ENCODE assay signal across 1 cellular context in genomic region chr20:25390538-25391528, GRCh38.
TF ChIP-seq lines count a peak whose summit lies in the region.

TSS of gene ABHD12 (minus strand) at chr20:25390835. CDS start at chr20:25390703, 132 bp downstream.

TF ChIP-seq in K562, 482 proteins besides CTCF, POLR2A, EP300 and RAD21 (continued from another document):
- TF ChIP-seq THAP12 (CRISPR knock-in tag; IDR thresholded peaks at IDR 0.05) (peak; percentile 74), TBP (optimal IDR thresholded peaks at IDR 0.05; ENCODE audit: low read depth, low read length) (peak; percentile 62), ZBTB40 (IDR thresholded peaks at IDR 0.05) (peak; percentile 47; the same call in 1 of the 2 replicates), ZBTB40 (CRISPR knock-in tag; IDR thresholded peaks at IDR 0.05) (no peak), TBL1XR1 (IDR thresholded peaks at IDR 0.05; ENCODE audit: low read length in 2 of 2) (no peak), SMAD4 (CRISPR knock-in tag; conservative IDR thresholded peaks at IDR 0.05) (0 out of 2 replicates have a peak, but pooled peaks have one; percentile 49), FOXP1 (CRISPR knock-in tag; IDR thresholded peaks at IDR 0.05) (no peak), VEZF1 (CRISPR knock-in tag; IDR thresholded peaks at IDR 0.05) (peak; percentile 89), JUND (IDR thresholded peaks at IDR 0.05; ENCODE audit: borderline replicate concordance, low read depth, low read length) (peak; percentile 39; the same call in 1 of the 2 replicates), JUND (tag; IDR thresholded peaks at IDR 0.05; ENCODE audit: borderline replicate concordance, low read depth, low read length) (no peak; the same call in 2 of the 3 replicates), POLR2G (IDR thresholded peaks at IDR 0.05; ENCODE audit: low read depth, low read length) (peak; percentile 91), CXXC5 (CRISPR knock-in tag; IDR thresholded peaks at IDR 0.05) (peak; percentile 66; the same call in 1 of the 2 replicates), MAZ (CRISPR knock-in tag; conservative IDR thresholded peaks at IDR 0.05 in 1 of 2, IDR thresholded peaks at IDR 0.05 in 1 of 2) (0 out of 4 replicates have a peak, but pooled peaks of 1 of the 2 experiments have one; percentile 10), ZFP36 (IDR thresholded peaks at IDR 0.05; ENCODE audit: low read depth, low read length, partially characterized antibody) (no peak), TCFL5 (CRISPR knock-in tag; conservative IDR thresholded peaks at IDR 0.05) (no peak), CTBP1 (IDR thresholded peaks at IDR 0.05; ENCODE audit: borderline replicate concordance) (peak; percentile 43)
- TF ChIP-seq, protein P1, sequence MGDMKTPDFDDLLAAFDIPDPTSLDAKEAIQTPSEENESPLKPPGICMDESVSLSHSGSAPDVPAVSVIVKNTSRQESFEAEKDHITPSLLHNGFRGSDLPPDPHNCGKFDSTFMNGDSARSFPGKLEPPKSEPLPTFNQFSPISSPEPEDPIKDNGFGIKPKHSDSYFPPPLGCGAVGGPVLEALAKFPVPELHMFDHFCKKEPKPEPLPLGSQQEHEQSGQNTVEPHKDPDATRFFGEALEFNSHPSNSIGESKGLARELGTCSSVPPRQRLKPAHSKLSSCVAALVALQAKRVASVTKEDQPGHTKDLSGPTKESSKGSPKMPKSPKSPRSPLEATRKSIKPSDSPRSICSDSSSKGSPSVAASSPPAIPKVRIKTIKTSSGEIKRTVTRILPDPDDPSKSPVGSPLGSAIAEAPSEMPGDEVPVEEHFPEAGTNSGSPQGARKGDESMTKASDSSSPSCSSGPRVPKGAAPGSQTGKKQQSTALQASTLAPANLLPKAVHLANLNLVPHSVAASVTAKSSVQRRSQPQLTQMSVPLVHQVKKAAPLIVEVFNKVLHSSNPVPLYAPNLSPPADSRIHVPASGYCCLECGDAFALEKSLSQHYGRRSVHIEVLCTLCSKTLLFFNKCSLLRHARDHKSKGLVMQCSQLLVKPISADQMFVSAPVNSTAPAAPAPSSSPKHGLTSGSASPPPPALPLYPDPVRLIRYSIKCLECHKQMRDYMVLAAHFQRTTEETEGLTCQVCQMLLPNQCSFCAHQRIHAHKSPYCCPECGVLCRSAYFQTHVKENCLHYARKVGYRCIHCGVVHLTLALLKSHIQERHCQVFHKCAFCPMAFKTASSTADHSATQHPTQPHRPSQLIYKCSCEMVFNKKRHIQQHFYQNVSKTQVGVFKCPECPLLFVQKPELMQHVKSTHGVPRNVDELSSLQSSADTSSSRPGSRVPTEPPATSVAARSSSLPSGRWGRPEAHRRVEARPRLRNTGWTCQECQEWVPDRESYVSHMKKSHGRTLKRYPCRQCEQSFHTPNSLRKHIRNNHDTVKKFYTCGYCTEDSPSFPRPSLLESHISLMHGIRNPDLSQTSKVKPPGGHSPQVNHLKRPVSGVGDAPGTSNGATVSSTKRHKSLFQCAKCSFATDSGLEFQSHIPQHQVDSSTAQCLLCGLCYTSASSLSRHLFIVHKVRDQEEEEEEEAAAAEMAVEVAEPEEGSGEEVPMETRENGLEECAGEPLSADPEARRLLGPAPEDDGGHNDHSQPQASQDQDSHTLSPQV (IDR thresholded peaks at IDR 0.05): peak; percentile 26; the same call in 1 of the 2 replicates
- TF ChIP-seq, protein P2, sequence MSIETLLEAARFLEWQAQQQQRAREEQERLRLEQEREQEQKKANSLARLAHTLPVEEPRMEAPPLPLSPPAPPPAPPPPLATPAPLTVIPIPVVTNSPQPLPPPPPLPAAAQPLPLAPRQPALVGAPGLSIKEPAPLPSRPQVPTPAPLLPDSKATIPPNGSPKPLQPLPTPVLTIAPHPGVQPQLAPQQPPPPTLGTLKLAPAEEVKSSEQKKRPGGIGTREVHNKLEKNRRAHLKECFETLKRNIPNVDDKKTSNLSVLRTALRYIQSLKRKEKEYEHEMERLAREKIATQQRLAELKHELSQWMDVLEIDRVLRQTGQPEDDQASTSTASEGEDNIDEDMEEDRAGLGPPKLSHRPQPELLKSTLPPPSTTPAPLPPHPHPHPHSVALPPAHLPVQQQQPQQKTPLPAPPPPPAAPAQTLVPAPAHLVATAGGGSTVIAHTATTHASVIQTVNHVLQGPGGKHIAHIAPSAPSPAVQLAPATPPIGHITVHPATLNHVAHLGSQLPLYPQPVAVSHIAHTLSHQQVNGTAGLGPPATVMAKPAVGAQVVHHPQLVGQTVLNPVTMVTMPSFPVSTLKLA (conservative IDR thresholded peaks at IDR 0.05): peak; percentile 31 to 56; a peak in 2 of 4 replicates
